In the genomic region with DNA sequence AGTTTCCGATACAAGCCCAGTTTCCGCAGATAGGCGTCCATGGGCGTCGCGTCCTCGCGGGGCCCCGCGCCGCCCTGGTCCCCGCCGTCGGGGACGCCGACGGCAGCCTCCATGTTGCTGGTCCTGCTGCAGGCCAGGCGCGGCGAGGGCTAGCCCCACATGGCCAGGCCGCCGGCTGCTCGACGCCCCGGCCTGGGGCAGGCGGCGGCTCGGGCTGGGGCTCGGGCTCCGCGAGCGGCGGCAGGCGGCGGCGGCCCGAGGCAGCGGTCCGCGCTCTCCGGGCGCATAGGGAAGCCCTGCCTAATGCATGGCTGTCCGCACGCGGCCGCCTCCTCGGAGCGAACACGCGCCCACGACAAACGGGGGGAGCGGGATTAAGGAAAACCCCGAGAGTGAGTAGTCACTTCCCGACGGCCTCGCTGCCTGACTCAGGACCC, we compare ENCODE assay signal across 8 cellular contexts. TPM values are rescaled to one million over a fixed set of nuclear protein-coding genes. Genes with fewer than 3 reads are reported as not detected.
A peak's percentile ranks its signal among the peaks of the same experiment; 100 is the strongest.
DNase-seq lines count a peak whose midpoint lies in the region; ATAC-seq and TF ChIP-seq lines count a peak whose summit lies in the region.
"Not testable (repeated sequence)": the region's sequence is repeated elsewhere in the genome, so short reads cannot be mapped to it uniquely, and the experiment has no call there.

No MANE protein-coding gene starts in this region.

- H3K4me1 ChIP-seq in CD8-positive, alpha-beta T cell (ENCODE audit: insufficient read depth, low read length), result peaks cover 27% of the 10 kb centered on the region
- H3K4me1 ChIP-seq in NT2/D1 (ENCODE audit: insufficient read depth, insufficient read length), result not testable (repeated sequence)

- intact Hi-C loops in CD8-positive, alpha-beta T cell (cut with DNase I, micrococcal nuclease), result loop anchor here (1.0 to 10.0 kb wide), 9 partner anchors 38 to 1993 kb away; a partner anchor contains a TSS

- not testable (repeated sequence) for H3K9me3 ChIP-seq in CD8-positive, alpha-beta T cell (ENCODE audit: low read length); NT2/D1 (ENCODE audit: insufficient read depth, low read length)

- H3K36me3 Mint-ChIP-seq in CD8-positive, alpha-beta T cell; memory B cell; stimulated activated memory B cell treated with anti-CD40 and anti-IgM and Interleukin-4, amounts not matched to agents 10 μg/mL and 1 μg/mL and 100 μg/mL, for 72 hours: not testable (repeated sequence)
- H3K36me3 Mint-ChIP-seq in activated naive CD4-positive, alpha-beta T cell treated with anti-CD3 and anti-CD28 coated beads, Interleukin-2, amount 10 ng/mL, durations not matched to agents 7 days and 5 days, result peaks cover 11% of the 10 kb centered on the region

- H3K4me3 Mint-ChIP-seq in CD8-positive, alpha-beta T cell, result peak overlapping the region; percentile 93
- H3K4me3 Mint-ChIP-seq in activated naive CD4-positive, alpha-beta T cell treated with anti-CD3 and anti-CD28 coated beads, Interleukin-2, amount 10 ng/mL, durations not matched to agents 7 days and 5 days, result peak overlapping the region; percentile 85
- H3K4me3 Mint-ChIP-seq in memory B cell, result peak overlapping the region; percentile 86
- H3K4me3 Mint-ChIP-seq in stimulated activated memory B cell treated with anti-CD40 and anti-IgM and Interleukin-4, amounts not matched to agents 10 μg/mL and 1 μg/mL and 100 μg/mL, for 72 hours, result peak overlapping the region; percentile 92

- H3K4me1 Mint-ChIP-seq in CD8-positive, alpha-beta T cell (ENCODE audit: low read depth), result peaks cover 46% of the 10 kb centered on the region
- H3K4me1 Mint-ChIP-seq in activated naive CD4-positive, alpha-beta T cell treated with anti-CD3 and anti-CD28 coated beads, Interleukin-2, amount 10 ng/mL, durations not matched to agents 7 days and 5 days, result peaks cover 40% of the 10 kb centered on the region
- H3K4me1 Mint-ChIP-seq in memory B cell, result peaks cover 26% of the 10 kb centered on the region
- peaks cover 31% of the 10 kb centered on the region for H3K4me1 Mint-ChIP-seq in stimulated activated memory B cell treated with anti-CD40 and anti-IgM and Interleukin-4, amounts not matched to agents 10 μg/mL and 1 μg/mL and 100 μg/mL, for 72 hours

- TF ChIP-seq CTCF in CD8-positive, alpha-beta T cell (IDR thresholded peaks at IDR 0.05), result not testable (repeated sequence)

- H3K27ac ChIP-seq in CD8-positive, alpha-beta T cell (ENCODE audit: low read depth, low read length), result peak overlapping the region; percentile 87

- peak overlapping the region; percentile 96 for H3K27ac Mint-ChIP-seq in CD8-positive, alpha-beta T cell
- H3K27ac Mint-ChIP-seq in activated naive CD4-positive, alpha-beta T cell treated with anti-CD3 and anti-CD28 coated beads, Interleukin-2, amount 10 ng/mL, durations not matched to agents 7 days and 5 days, result peak overlapping the region; percentile 97
- H3K27ac Mint-ChIP-seq in memory B cell, result peak overlapping the region; percentile 97
- peak overlapping the region; percentile 94 for H3K27ac Mint-ChIP-seq in stimulated activated memory B cell treated with anti-CD40 and anti-IgM and Interleukin-4, amounts not matched to agents 10 μg/mL and 1 μg/mL and 100 μg/mL, for 72 hours

- H3K4me3 ChIP-seq in CD8-positive, alpha-beta T cell (ENCODE audit: low read depth, low read length), result peak overlapping the region; percentile 69
- H3K4me3 ChIP-seq in NT2/D1 (ENCODE audit: insufficient read length, low read depth), result peak overlapping the region; percentile 68

- POLR2A ChIA-PET in CD8-positive, alpha-beta T cell (lab: Charles Lee), result interaction anchor here (2.6 to 4.7 kb wide), 2 partner anchors 10 to 81 kb away, joined by 14 to 29 read pairs; a partner anchor contains a TSS

- not testable (repeated sequence) for H3K9me3 Mint-ChIP-seq in CD8-positive, alpha-beta T cell; activated naive CD4-positive, alpha-beta T cell treated with anti-CD3 and anti-CD28 coated beads, Interleukin-2, amount 10 ng/mL, durations not matched to agents 7 days and 5 days; memory B cell; stimulated activated memory B cell treated with anti-CD40 and anti-IgM and Interleukin-4, amounts not matched to agents 10 μg/mL and 1 μg/mL and 100 μg/mL, for 72 hours

- not testable (repeated sequence) for H3K27me3 Mint-ChIP-seq in CD8-positive, alpha-beta T cell (ENCODE audit: low read depth); activated naive CD4-positive, alpha-beta T cell treated with anti-CD3 and anti-CD28 coated beads, Interleukin-2, amount 10 ng/mL, durations not matched to agents 7 days and 5 days; memory B cell; stimulated activated memory B cell treated with anti-CD40 and anti-IgM and Interleukin-4, amounts not matched to agents 10 μg/mL and 1 μg/mL and 100 μg/mL, for 72 hours

- H3K27me3 ChIP-seq in CD8-positive, alpha-beta T cell (ENCODE audit: insufficient read depth, low read length); NT2/D1 (ENCODE audit: insufficient read depth, insufficient read length): not testable (repeated sequence)

- H3K9ac ChIP-seq in NT2/D1 (ENCODE audit: insufficient read length, low read depth), result peak overlapping the region; percentile 85

- not testable (repeated sequence) for DNase-seq in CD8-positive, alpha-beta T cell; NT2/D1 (ENCODE audit: low read depth, low spot score); activated naive CD4-positive, alpha-beta T cell treated with anti-CD3 and anti-CD28 coated beads, Interleukin-2, amount 10 ng/mL, durations not matched to agents 7 days and 5 days
- DNase-seq in memory B cell (ENCODE audit: low spot score in 2 of 2), result peak; percentile 46 to 71

- CTCF ChIA-PET in CD8-positive, alpha-beta T cell (lab: Charles Lee); activated naive CD4-positive, alpha-beta T cell treated with anti-CD3 and anti-CD28 coated beads, Interleukin-2, amount 10 ng/mL, durations not matched to agents 7 days and 5 days (lab: Charles Lee): not testable (repeated sequence)

- peak; percentile 17 for ATAC-seq in CD8-positive, alpha-beta T cell
- ATAC-seq in GM19438 (IDR thresholded peaks at IDR 0.05; ENCODE audit: low read depth, unreplicated experiment) (peak; percentile 10), HG03159 (IDR thresholded peaks at IDR 0.05; ENCODE audit: unreplicated experiment) (peak; percentile 30), esophagus mucosa (peak; percentile 36), memory B cell (ENCODE audit: low read depth) (peak; percentile 20)
- peak; percentile 63 for ATAC-seq in stimulated activated memory B cell treated with anti-CD40 and anti-IgM and Interleukin-4, amounts not matched to agents 10 μg/mL and 1 μg/mL and 100 μg/mL, for 72 hours

- H3K36me3 ChIP-seq in CD8-positive, alpha-beta T cell (ENCODE audit: insufficient read depth, low read length); NT2/D1 (ENCODE audit: insufficient read depth, insufficient read length, low read length): not testable (repeated sequence)

RNA-seq across cellular contexts. Expression of a gene that starts 0.5 kb away (rescaled TPM):
- 10 to 100 TPM; 67.5 to 70.6 TPM for total RNA-seq in CD8-positive, alpha-beta T cell
- 25.1 TPM for total RNA-seq in esophagus mucosa

Comparison
In these comparisons a context has a peak if more than half of its experiments do, and no peak if none do; other contexts are left out.
1. ATAC-seq: peak in every context shown above with its lines; median percentile 63 in stimulated activated memory B cell treated with anti-CD40 and anti-IgM and Interleukin-4, amounts not matched to agents 10 μg/mL and 1 μg/mL and 100 μg/mL, for 72 hours; 36 in esophagus mucosa; 30 in HG03159; 20 in memory B cell; 17 in CD8-positive, alpha-beta T cell; 10 in GM19438.